In the genomic region with DNA sequence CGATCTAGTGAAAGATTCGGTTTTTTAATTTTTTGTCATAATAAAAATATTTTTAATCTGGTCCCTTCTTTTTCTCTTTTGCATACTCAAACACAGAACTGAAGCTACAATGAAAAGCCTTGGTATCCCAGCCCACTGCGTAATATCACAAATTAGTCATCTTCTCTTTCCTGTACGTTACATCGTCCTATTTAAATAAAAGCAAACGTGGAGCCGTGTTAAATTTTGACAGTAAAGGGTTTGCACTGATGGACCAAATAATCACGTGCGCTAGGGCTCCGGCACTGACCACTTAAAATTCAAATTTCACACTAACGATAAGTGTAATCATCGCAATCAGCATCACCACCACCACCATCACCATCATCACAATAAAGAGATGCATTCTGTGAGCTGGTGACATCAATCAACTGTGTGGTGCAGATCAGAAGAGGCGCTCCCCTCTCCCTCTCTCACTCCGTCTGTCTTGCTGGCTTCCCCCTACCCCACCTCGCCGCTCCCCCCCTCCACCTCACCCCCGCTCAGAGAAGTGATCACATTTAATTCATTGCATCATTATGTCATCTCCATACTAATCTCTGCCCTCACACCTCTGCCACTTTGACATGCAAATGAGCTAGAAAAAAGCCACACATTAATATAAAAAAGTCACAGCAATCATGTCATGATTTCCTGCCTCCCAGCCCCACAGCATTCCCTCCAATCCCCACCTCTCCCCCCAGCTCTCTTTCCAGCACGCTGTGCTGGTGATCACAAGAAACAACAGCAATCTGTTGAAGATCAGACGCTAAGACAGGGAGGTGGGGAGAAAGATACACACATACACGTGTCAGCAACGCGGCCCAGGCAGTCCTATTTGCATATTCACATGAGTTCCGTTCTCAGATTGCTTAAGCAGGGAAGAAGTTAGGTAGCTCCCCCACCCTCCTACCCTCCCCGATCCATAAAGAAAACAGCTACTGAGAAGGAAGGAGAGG, we compare ENCODE assay signal across 10 cellular contexts.
A peak's percentile ranks its signal among the peaks of the same experiment; 100 is the strongest.
DNase-seq lines count a peak whose midpoint lies in the region; ATAC-seq and TF ChIP-seq lines count a peak whose summit lies in the region.
"Had no signal": no experiment of that assay in that cellular context is flagged by ENCODE, and none has a peak within 500 bp of the region (broad histone marks: within the 10 kb centered on the region; RNA-seq: fewer than 3 reads in every experiment).

No MANE protein-coding gene starts in this region.

- H3K36me3 ChIP-seq in NT2/D1 (ENCODE audit: insufficient read depth, insufficient read length, low read length) (no peaks in the 10 kb centered on the region), iPS-15b (ENCODE audit: control insufficient read depth, insufficient read depth, low read length) (no peaks in the 10 kb centered on the region), thoracic aorta (no peaks in the 10 kb centered on the region)

- H3K9me3 ChIP-seq in NT2/D1 (ENCODE audit: insufficient read depth, low read length): no peaks in the 10 kb centered on the region
- H3K9me3 ChIP-seq in iPS-15b (ENCODE audit: control insufficient read depth, insufficient read depth, low read length): no peaks in the 10 kb centered on the region
- no peaks in the 10 kb centered on the region for H3K9me3 ChIP-seq in thoracic aorta

- H3K4me3 ChIP-seq in NT2/D1 (ENCODE audit: insufficient read length, low read depth) (peak overlapping the region; percentile 25), iPS-15b (ENCODE audit: low read depth, low read length) (peak overlapping the region; percentile 51), thoracic aorta (peak overlapping the region; percentile 9)

- H3K9ac ChIP-seq in NT2/D1 (ENCODE audit: insufficient read length, low read depth) (no peak overlapping the region), iPS-15b (ENCODE audit: low read depth, low read length) (no peak overlapping the region)

- no peak for TF ChIP-seq CTCF in thoracic aorta (IDR thresholded peaks at IDR 0.05)

- H3K4me3 Mint-ChIP-seq in activated T-cell treated with anti-CD3 and anti-CD28 coated beads, Interleukin-2, amount 50 U/mL, for 4 hours: no peak overlapping the region

- no peaks in the 10 kb centered on the region for H3K9me3 Mint-ChIP-seq in activated T-cell treated with anti-CD3 and anti-CD28 coated beads, Interleukin-2, amount 50 U/mL, for 4 hours

- peaks cover 6% of the 10 kb centered on the region for H3K4me1 Mint-ChIP-seq in activated T-cell treated with anti-CD3 and anti-CD28 coated beads, Interleukin-2, amount 50 U/mL, for 4 hours (ENCODE audit: low read depth)

- peaks cover 25% of the 10 kb centered on the region for H3K27me3 Mint-ChIP-seq in activated T-cell treated with anti-CD3 and anti-CD28 coated beads, Interleukin-2, amount 50 U/mL, for 4 hours (ENCODE audit: low read depth)

- no peak overlapping the region for H3K27ac ChIP-seq in thoracic aorta

- H3K36me3 Mint-ChIP-seq in activated T-cell treated with anti-CD3 and anti-CD28 coated beads, Interleukin-2, amount 50 U/mL, for 4 hours (ENCODE audit: insufficient read depth): no peaks in the 10 kb centered on the region
- H3K36me3 Mint-ChIP-seq: CD4-positive, alpha-beta memory T cell had no signal

- peak; percentile 34 to 52 for ATAC-seq in activated T-cell treated with anti-CD3 and anti-CD28 coated beads, Interleukin-2, amount 50 U/mL, for 4 hours
- ATAC-seq in thoracic aorta (ENCODE audit: insufficient number of reproducible peaks, low FRiP score, low read depth): no peak
- ATAC-seq in HG03342 (IDR thresholded peaks at IDR 0.05; ENCODE audit: unreplicated experiment): no peak
- ATAC-seq: left lobe of liver had no signal

- DNase-seq in activated T-cell treated with anti-CD3 and anti-CD28 coated beads, Interleukin-2, amount 50 U/mL, for 4 hours: no peak
- no peak for DNase-seq in activated T-cell treated with anti-CD3 and anti-CD28 coated beads for 4 hours
- DNase-seq in NT2/D1 (ENCODE audit: low read depth, low spot score): peak; percentile 38
- no peak for DNase-seq in thoracic aorta (ENCODE audit: low spot score)
- DNase-seq in cortex of kidney (lab: John Stamatoyannopoulos, UW): no peak
- no peak for DNase-seq in NK-92 treated with Interleukin-12 subunit alpha and Interleukin-12 subunit beta, amount 100 ng/mL, for 24 hours (lab: John Stamatoyannopoulos, UW)
- DNase-seq: CD4-positive, alpha-beta memory T cell had no signal

- H3K27me3 ChIP-seq in NT2/D1 (ENCODE audit: insufficient read depth, insufficient read length) (no peaks in the 10 kb centered on the region), iPS-15b (ENCODE audit: control insufficient read depth, insufficient read depth, low read length) (peaks cover 2% of the 10 kb centered on the region), thoracic aorta (replicated peaks; ENCODE audit: insufficient read depth) (no peaks in the 10 kb centered on the region)

- H3K4me1 ChIP-seq in NT2/D1 (ENCODE audit: insufficient read depth, insufficient read length): no peaks in the 10 kb centered on the region
- H3K4me1 ChIP-seq in iPS-15b (ENCODE audit: control insufficient read depth, insufficient read depth, low read length): peaks cover 14% of the 10 kb centered on the region
- H3K4me1 ChIP-seq in thoracic aorta (ENCODE audit: control insufficient read depth in 1 of 2, low read depth in 2 of 2): no peaks in the 10 kb centered on the region

Comparison
In these comparisons a context has a peak if more than half of its experiments do, and no peak if none do; other contexts are left out.
1. ATAC-seq: peak in activated T-cell treated with anti-CD3 and anti-CD28 coated beads, Interleukin-2, amount 50 U/mL, for 4 hours (2 of 2); none in thoracic aorta (single experiment) and HG03342 (single experiment).
2. Peak in every context shown above with its lines, with median percentiles within 50 percentile points of each other: H3K4me3 ChIP-seq.